ENCODE assay signal across 4 cellular contexts in genomic region chr12:128849802-128850201, GRCh38. TPM values are rescaled to one million over a fixed set of nuclear protein-coding genes. Genes with fewer than 3 reads are reported as not detected.
"Had no signal": no experiment of that assay in that cellular context is flagged by ENCODE, and none has a peak within 500 bp of the region (broad histone marks: within the 10 kb centered on the region; RNA-seq: fewer than 3 reads in every experiment).

No MANE protein-coding gene starts in this region.

RNA-seq across cellular contexts. Expression of gene GLT1D1, which starts 3.5 kb away (rescaled TPM):
- total RNA-seq: M059J, PC-3, Peyer's patch, SJSA1 had no signal
